Comparison of ENCODE assay signal across 7 cellular contexts in the genomic region with DNA sequence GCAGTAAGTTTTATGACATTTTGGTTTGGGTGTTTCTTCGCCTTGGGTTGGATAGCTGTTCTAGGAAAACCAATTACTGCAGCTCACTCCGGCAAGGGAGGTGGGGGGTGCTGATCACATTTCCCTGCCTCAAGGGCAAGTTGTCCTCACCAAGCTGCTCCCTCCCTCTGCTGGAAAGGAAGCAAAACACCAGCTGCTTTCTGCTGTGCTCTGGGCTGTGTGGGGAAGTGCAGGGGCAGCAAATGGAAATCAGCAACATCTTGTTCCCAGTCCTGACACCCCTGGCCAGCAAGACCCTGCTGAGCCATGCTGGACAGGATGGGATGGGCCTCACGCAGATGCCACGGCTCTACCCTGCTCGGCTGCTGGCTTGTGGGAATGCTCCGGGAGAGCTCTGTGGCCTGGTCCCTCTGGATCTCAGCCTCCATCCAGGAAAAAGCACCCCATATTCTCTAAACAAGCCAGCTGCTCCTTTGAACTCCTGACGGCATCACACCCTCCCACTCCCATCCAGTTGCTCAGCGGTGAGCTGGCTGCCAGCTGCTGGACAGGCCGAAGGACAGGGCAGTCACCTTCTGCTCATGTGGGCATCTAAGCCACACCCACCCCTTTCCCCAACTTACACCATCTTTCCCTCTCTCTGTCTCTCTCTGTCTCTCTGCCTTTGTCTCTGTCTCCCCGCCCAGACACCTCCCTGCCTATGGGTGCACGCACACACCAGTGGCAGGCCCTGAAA. TPM values are rescaled to one million over a fixed set of nuclear protein-coding genes. Genes with fewer than 3 reads are reported as not detected.
DNase-seq lines count a peak whose midpoint lies in the region; ATAC-seq and TF ChIP-seq lines count a peak whose summit lies in the region.

No MANE protein-coding gene starts in this region.

- peaks cover 15% of the 10 kb centered on the region for H3K27me3 Mint-ChIP-seq in glutamatergic neuron (ENCODE audit: unreplicated experiment)

- TF ChIP-seq CTCF in HFF-Myc (IDR thresholded peaks at IDR 0.05; ENCODE audit: low read depth, low read length, missing control alignments) (peak; percentile 55), glutamatergic neuron (IDR thresholded peaks at IDR 0.05; ENCODE audit: partially characterized antibody, unreplicated experiment) (no peak), gastrocnemius medialis (IDR thresholded peaks at IDR 0.05 in 4 of 5, conservative IDR thresholded peaks at IDR 0.05 in 1 of 5) (peak in 4 of 5 experiments; percentile 4 to 56 (median 44))

- no peak for TF ChIP-seq POLR2A in gastrocnemius medialis (IDR thresholded peaks at IDR 0.05)

- no peaks in the 10 kb centered on the region for H3K9me3 ChIP-seq in gastrocnemius medialis

- H3K27ac ChIP-seq in gastrocnemius medialis: peak overlapping the region; percentile 65 to 81 (median 70)

- H3K27ac Mint-ChIP-seq in glutamatergic neuron (ENCODE audit: unreplicated experiment): peak overlapping the region; percentile 82

- H3K36me3 ChIP-seq in gastrocnemius medialis: no peaks in the 10 kb centered on the region

- H3K9me3 Mint-ChIP-seq in glutamatergic neuron (ENCODE audit: unreplicated experiment): peaks cover 13% of the 10 kb centered on the region

- peaks cover 8% of the 10 kb centered on the region for H3K36me3 Mint-ChIP-seq in glutamatergic neuron (ENCODE audit: unreplicated experiment)

- peaks cover 24 to 27% of the 10 kb centered on the region in 2 donors for H3K4me1 ChIP-seq in gastrocnemius medialis

- peaks cover 3 to 23% (median 14%) of the 10 kb centered on the region in 3 donors for H3K27me3 ChIP-seq in gastrocnemius medialis

- intact Hi-C loops in gastrocnemius medialis (cut with DNase I; ENCODE audit: low total_unique reads): loop anchor here (2.0 kb wide), 1 partner anchor 83 kb away; no protein-coding TSS in a partner anchor

- H3K4me3 Mint-ChIP-seq in glutamatergic neuron (ENCODE audit: unreplicated experiment): peak overlapping the region; percentile 64

- H3K4me1 Mint-ChIP-seq in glutamatergic neuron (ENCODE audit: low read depth, unreplicated experiment): peaks cover 9% of the 10 kb centered on the region

- no peak overlapping the region for H3K4me3 ChIP-seq in HFF-Myc (replicated peaks; ENCODE audit: low read depth, low read length)
- no peak overlapping the region for H3K4me3 ChIP-seq in gastrocnemius medialis

- DNase-seq in HFF-Myc (ENCODE audit: extremely low read depth, low read depth) (no peak), SK-MEL-5 (ENCODE audit: low read depth, low spot score) (peak; percentile 66), glutamatergic neuron (peak; percentile 69), gastrocnemius medialis (peak; percentile 48 to 71)
- DNase-seq in activated effector memory CD4-positive, alpha-beta T cell treated with Interleukin-2 at 50 U/mL for 16 hours: no peak

- ATAC-seq in gastrocnemius medialis (peak; percentile 77 to 84), HG03342 (IDR thresholded peaks at IDR 0.05; ENCODE audit: unreplicated experiment) (no peak), HG02884 (IDR thresholded peaks at IDR 0.05; ENCODE audit: unreplicated experiment) (no peak)

- in situ Hi-C loops in SK-MEL-5 (cut with HindIII; ENCODE audit: low pct_unique_long_range_greater_than_20kb, low sequenced_read_pairs) (no loop called here), gastrocnemius medialis (cut with MboI; ENCODE audit: low sequenced_read_pairs in 4 of 4) (loop anchor here (10.0 to 25.0 kb wide), 4 partner anchors 87 to 194 kb away; partner anchors contain the start of genes EXOC3L4 (in 1 of the 4) and LBHD2 (in 1 of the 4))

RNA-seq across cellular contexts. Expression of gene EIF5, which starts 52.4 kb away (rescaled TPM):
- 149 and 153 TPM in 2 replicates for total RNA-seq in SK-MEL-5 (2014; rRNA removed; shearing (Covaris generic))
- polyA plus RNA-seq in SK-MEL-5 (2015; cell fraction: cytosol; rRNA removed): 164 and 217 TPM in 2 replicates
- 212 and 255 TPM in 2 replicates for polyA plus RNA-seq in SK-MEL-5 (2015; cell fraction: nucleus; rRNA removed)
- 232 TPM for total RNA-seq in glutamatergic neuron (ENCODE audit: unreplicated experiment)
- 100 to 1,000 TPM; 313 to 538 (median 374) TPM for total RNA-seq in gastrocnemius medialis

Comparison
In these comparisons a context has a peak if more than half of its experiments do, and no peak if none do; other contexts are left out.
1. DNase-seq: peak in SK-MEL-5 (single experiment), glutamatergic neuron (single experiment) and gastrocnemius medialis (2 of 2); none in HFF-Myc (single experiment) and activated effector memory CD4-positive, alpha-beta T cell treated with Interleukin-2 at 50 U/mL for 16 hours (single experiment).
2. ATAC-seq: peak in gastrocnemius medialis (2 of 2); none in HG03342 (single experiment) and HG02884 (single experiment).